ENCODE assay signal across 21 cellular contexts in genomic region chr5:123097483-123097870, GRCh38. TPM values are rescaled to one million over a fixed set of nuclear protein-coding genes. Genes with fewer than 3 reads are reported as not detected.
"Had no signal": no experiment of that assay in that cellular context is flagged by ENCODE, and none has a peak within 500 bp of the region (broad histone marks: within the 10 kb centered on the region; RNA-seq: fewer than 3 reads in every experiment).

No MANE protein-coding gene starts in this region.

- ATAC-seq: body of pancreas; gastrocnemius medialis; heart right ventricle; naive thymus-derived CD4-positive, alpha-beta T cell; pancreas; sciatic nerve; stimulated activated naive B cell treated with anti-CD40 and anti-IgM and Interleukin-4, amounts not matched to agents 10 μg/mL and 1 μg/mL and 100 μg/mL, for 72 hours; T-cell had no signal

- DNase-seq: activated B cell treated with CpG ODN at 0.5 μM for 24 hours; activated CD4-positive, alpha-beta memory T cell treated with anti-CD3 and anti-CD28 coated beads for 36 hours; activated CD4-positive, alpha-beta T cell treated with anti-CD3 and anti-CD28 coated beads for 4 hours; activated gamma-delta T cell treated with Interleukin-2 at 50 U/mL for 16 hours; activated naive CD8-positive, alpha-beta T cell treated with anti-CD3 and anti-CD28 coated beads for 36 hours; activated T-cell treated with anti-CD3 and anti-CD28 coated beads for 4 hours; amniotic stem cell; body of pancreas; dorsolateral prefrontal cortex; gastrocnemius medialis; heart right ventricle; mesenchymal stem cell; naive thymus-derived CD4-positive, alpha-beta T cell; SK-N-SH; spleen; stimulated activated naive B cell treated with anti-CD40 and anti-IgM and Interleukin-4, amounts not matched to agents 10 μg/mL and 1 μg/mL and 100 μg/mL, for 72 hours; T-cell had no signal

- H3K9me3 ChIP-seq: body of pancreas, gastrocnemius medialis, heart right ventricle, pancreas, SK-N-SH, spleen had no signal

- H3K4me1 ChIP-seq: pancreas had no signal

- FAIRE-seq: pancreas had no signal

- H3K36me3 ChIP-seq: gastrocnemius medialis, heart right ventricle, pancreas, spleen had no signal

- H3K27ac ChIP-seq: body of pancreas, gastrocnemius medialis, heart right ventricle, pancreas, spleen had no signal

- H3K9ac ChIP-seq: SK-N-SH had no signal

- H3K4me3 ChIP-seq: body of pancreas, gastrocnemius medialis, heart right ventricle, pancreas, spleen had no signal

- H3K4me2 ChIP-seq: SK-N-SH had no signal

RNA-seq across cellular contexts. Expression of gene PRDM6, which starts 8.4 kb away (rescaled TPM):
- total RNA-seq: activated B cell treated with CpG ODN at 0.5 μM for 24 hours; activated CD4-positive, alpha-beta memory T cell treated with anti-CD3 and anti-CD28 coated beads for 36 hours; activated naive CD8-positive, alpha-beta T cell treated with anti-CD3 and anti-CD28 coated beads for 36 hours; activated T-helper 1 cell treated with anti-CD3 and anti-CD28 coated beads, Interleukin-12 subunit alpha, Interleukin-12 subunit beta, Interleukin-2, Interleukin-4 antibody, amounts not matched to agents 30 ng/mL and 10 ng/mL and 1 ng/mL, durations not matched to agents 14 hours and 24 hours and 36 hours; epithelial cell of proximal tubule; naive thymus-derived CD4-positive, alpha-beta T cell had no signal
- polyA plus RNA-seq: naive thymus-derived CD4-positive, alpha-beta T cell had no signal
